9 cellular contexts compared by ENCODE assay signal in genomic region chr1:40315239-40315794, GRCh38. TPM values are rescaled to one million over a fixed set of nuclear protein-coding genes. Genes with fewer than 3 reads are reported as not detected.
DNase-seq lines count a peak whose midpoint lies in the region; ATAC-seq and TF ChIP-seq lines count a peak whose summit lies in the region.
"Had no signal": no experiment of that assay in that cellular context is flagged by ENCODE, and none has a peak within 500 bp of the region (broad histone marks: within the 10 kb centered on the region; RNA-seq: fewer than 3 reads in every experiment).

No MANE protein-coding gene starts in this region.

- CTCF ChIA-PET in CD4-positive, alpha-beta T cell (lab: Charles Lee) = interaction anchor here (0.6 to 3.4 kb wide), 22 partner anchors 8 to 171 kb away, joined by 3 to 27 read pairs (median 4); no protein-coding TSS in a partner anchor

- H3K27me3 Mint-ChIP-seq in CD4-positive, alpha-beta T cell = peaks cover 24% of the 10 kb centered on the region

- no peaks in the 10 kb centered on the region for H3K9me3 ChIP-seq in CD4-positive, alpha-beta T cell (ENCODE audit: control insufficient read depth, low read length)
- H3K9me3 ChIP-seq in right cardiac atrium (ENCODE audit: control insufficient read depth, low read length) (no peaks in the 10 kb centered on the region), prostate gland (no peaks in the 10 kb centered on the region), upper lobe of left lung (no peaks in the 10 kb centered on the region)

- peak; percentile 79 for TF ChIP-seq CTCF in CD4-positive, alpha-beta T cell (IDR thresholded peaks at IDR 0.05)
- TF ChIP-seq CTCF in prostate gland (IDR thresholded peaks at IDR 0.05) (peak; percentile 89 to 95 (median 94)), upper lobe of left lung (IDR thresholded peaks at IDR 0.05) (peak; percentile 90 to 98 (median 96))

- H3K36me3 ChIP-seq in prostate gland = no peaks in the 10 kb centered on the region
- H3K36me3 ChIP-seq in upper lobe of left lung = no peaks in the 10 kb centered on the region

- H3K4me3 ChIP-seq in right cardiac atrium (ENCODE audit: low read length) (peak overlapping the region; percentile 59), prostate gland (peak overlapping the region; percentile 28 to 37), upper lobe of left lung (peak overlapping the region; percentile 24 to 54 (median 44))

- no peaks in the 10 kb centered on the region for H3K27me3 ChIP-seq in CD4-positive, alpha-beta T cell (ENCODE audit: control insufficient read depth, insufficient read depth, low read length)
- H3K27me3 ChIP-seq in right cardiac atrium (ENCODE audit: control insufficient read depth, insufficient read depth) (no peaks in the 10 kb centered on the region), prostate gland (replicated peaks; ENCODE audit: insufficient read depth) (no peaks in the 10 kb centered on the region), upper lobe of left lung (peaks cover 2 to 22% (median 15%) of the 10 kb centered on the region in 4 donors)

- H3K4me1 ChIP-seq in right cardiac atrium (ENCODE audit: control insufficient read depth, insufficient read depth, low read length) (peaks cover 3% of the 10 kb centered on the region), prostate gland (replicated peaks) (no peaks in the 10 kb centered on the region), upper lobe of left lung (peaks cover 18 to 35% (median 28%) of the 10 kb centered on the region in 4 donors)

- H3K36me3 Mint-ChIP-seq in CD4-positive, alpha-beta T cell (ENCODE audit: low read depth) = no peaks in the 10 kb centered on the region

- intact Hi-C loops in CD4-positive, alpha-beta T cell (cut with DNase I, micrococcal nuclease) = loop anchor here (1.0 to 5.0 kb wide), 6 partner anchors 57 to 163 kb away; partner anchors contain the start of genes RLF (in 2 of the 2) and ZMPSTE24 (in 1 of the 2)
- intact Hi-C loops in right cardiac atrium (cut with DNase I) = loop anchor here in 2 of 4 donors (5.0 to 10.0 kb wide), 2 partner anchors 161 to 168 kb away; no protein-coding TSS in a partner anchor
- intact Hi-C loops in prostate gland (cut with DNase I) = loop anchor here (10.0 kb wide), 2 partner anchors 89 to 171 kb away; no protein-coding TSS in a partner anchor

- POLR2A ChIA-PET in CD4-positive, alpha-beta T cell (lab: Charles Lee) = interaction anchor here (0.6 to 3.2 kb wide), 11 partner anchors 17 to 162 kb away, joined by 3 to 24 read pairs (median 4); partner anchors contain the start of genes SMAP2 and ZMPSTE24

- H3K4me1 Mint-ChIP-seq in CD4-positive, alpha-beta T cell (ENCODE audit: low read depth) = peaks cover 37% of the 10 kb centered on the region

- H3K9me3 Mint-ChIP-seq in CD4-positive, alpha-beta T cell = no peaks in the 10 kb centered on the region

- H3K27ac Mint-ChIP-seq in CD4-positive, alpha-beta T cell = peak overlapping the region; percentile 64

- TF ChIP-seq POLR2A in prostate gland (IDR thresholded peaks at IDR 0.05) (no peak), upper lobe of left lung (IDR thresholded peaks at IDR 0.05) (no peak)

- DNase-seq in CD4-positive, alpha-beta T cell = peak; percentile 78 to 87 (median 81)
- peak; percentile 95 for DNase-seq in NCI-H1092 treated with DMSO at 0.1 percent for 48 hours (lab: John Stamatoyannopoulos, UW)
- peak; percentile 66 to 92 (median 75) for DNase-seq in T-helper 2 cell
- peak; percentile 28 to 94 (median 84) for DNase-seq in anterior cingulate cortex (lab: John Stamatoyannopoulos, UW)
- DNase-seq in right cardiac atrium = peak; percentile 82 to 93 (median 90)
- peak; percentile 80 for DNase-seq in prostate gland (ENCODE audit: low spot score)
- DNase-seq in upper lobe of left lung = peak; percentile 89 to 96

- TF ChIP-seq EP300 in upper lobe of left lung (IDR thresholded peaks at IDR 0.05) = no peak

- H3K4me3 Mint-ChIP-seq in CD4-positive, alpha-beta T cell = peak overlapping the region; percentile 90

- ATAC-seq in CD4-positive, alpha-beta T cell (ENCODE audit: poor library complexity) = peak; percentile 84
- ATAC-seq in GM21447 (IDR thresholded peaks at IDR 0.05; ENCODE audit: unreplicated experiment) (peak; percentile 28), right cardiac atrium (peak; percentile 86 to 89), upper lobe of left lung (ENCODE audit: low FRiP score in 2 of 2) (peak; percentile 92 to 95)

- no peak overlapping the region for H3K27ac ChIP-seq in CD4-positive, alpha-beta T cell (ENCODE audit: low read depth, low read length)
- H3K27ac ChIP-seq in right cardiac atrium (ENCODE audit: low read length) (no peak overlapping the region), prostate gland (peak overlapping the region; percentile 30 to 56), upper lobe of left lung (no peak overlapping the region)
- H3K27ac ChIP-seq: SK-N-MC had no signal

- WGBS in right cardiac atrium = 2% methylated on average over 42 of the region's 42 CpGs
- 3% methylated on average over 42 of the region's 42 CpGs for WGBS in prostate gland
- 2 to 4% methylated on average over 10 to 42 of the region's 42 CpGs for WGBS in upper lobe of left lung, 2 donors

RNA-seq across cellular contexts. Expression of gene COL9A2, which starts 1.8 kb away (rescaled TPM):
- total RNA-seq in CD4-positive, alpha-beta T cell = 1 to 10 TPM; 2.4 to 3.0 TPM
- 1 to 10 TPM in 2 of 4 donors, under 1 TPM in 2; 0.40 to 2.0 (median 1.1) TPM for total RNA-seq in right cardiac atrium
- 1.8 TPM for polyA plus RNA-seq in right cardiac atrium
- 10 to 100 TPM; 16.1 to 27.6 TPM for total RNA-seq in prostate gland
- 10 to 100 TPM in 1 of 6 donors, 1 to 10 TPM in 5; 4.2 to 30.4 (median 5.2) TPM for total RNA-seq in upper lobe of left lung

RNA-seq across cellular contexts. Expression of gene ZMPSTE24, which starts 57.3 kb away (rescaled TPM):
- 1 to 10 TPM; 8.7 to 8.8 TPM for total RNA-seq in CD4-positive, alpha-beta T cell
- total RNA-seq in right cardiac atrium = 10 to 100 TPM; 29.0 to 43.4 (median 34.7) TPM
- 23.5 TPM for polyA plus RNA-seq in right cardiac atrium
- total RNA-seq in prostate gland = 10 to 100 TPM; 32.8 to 57.7 TPM
- 10 to 100 TPM; 10.3 to 42.8 (median 34.1) TPM for total RNA-seq in upper lobe of left lung

RNA-seq across cellular contexts. Expression of gene SMAP2, which starts 58.2 kb away (rescaled TPM):
- total RNA-seq in CD4-positive, alpha-beta T cell = 100 to 1,000 TPM; 214 to 216 TPM
- total RNA-seq in right cardiac atrium (10 to 100 TPM; 10.9 to 23.1 (median 17.7) TPM), prostate gland (10 to 100 TPM; 22.0 to 39.6 TPM), upper lobe of left lung (10 to 100 TPM; 68.7 to 95.3 (median 72.2) TPM)
- 11.2 TPM for polyA plus RNA-seq in right cardiac atrium

Comparison
In these comparisons a context has a peak if more than half of its experiments do, and no peak if none do; other contexts are left out.
1. ATAC-seq: peak in every context shown above with its lines; median percentile 94 in upper lobe of left lung; 88 in right cardiac atrium; 84 in CD4-positive, alpha-beta T cell; 28 in GM21447.
2. H3K27ac ChIP-seq: peak in prostate gland (2 of 2); none in CD4-positive, alpha-beta T cell (single experiment), right cardiac atrium (single experiment) and upper lobe of left lung (0 of 4).
3. Peak in every context shown above with its lines, with median percentiles within 50 percentile points of each other: DNase-seq, CTCF ChIP-seq and H3K4me3 ChIP-seq.